In genomic region chr16:67760206-67760605, GRCh38 we compare ENCODE assay signal across 16 cellular contexts. TPM values are rescaled to one million over a fixed set of nuclear protein-coding genes. Genes with fewer than 3 reads are reported as not detected.
DNase-seq lines count a peak whose midpoint lies in the region; ATAC-seq, FAIRE-seq and TF ChIP-seq lines count a peak whose summit lies in the region.
"Had no signal": no experiment of that assay in that cellular context is flagged by ENCODE, and none has a peak within 500 bp of the region (broad histone marks: within the 10 kb centered on the region; RNA-seq: fewer than 3 reads in every experiment).

No MANE protein-coding gene starts in this region.

- no peak overlapping the region for H3K4me3 Mint-ChIP-seq in stimulated activated naive CD8-positive, alpha-beta T cell treated with anti-CD3 and anti-CD28 coated beads, Interleukin-15, Interleukin-2, amounts not matched to agents 100 ng/mL and 50 ng/mL, for 24 hours
- H3K4me3 Mint-ChIP-seq in T-cell = no peak overlapping the region

- FAIRE-seq in GM12892 (lab: Jason Lieb, UNC) = no peak
- FAIRE-seq: colon had no signal

- H3K36me3 Mint-ChIP-seq in stimulated activated naive CD8-positive, alpha-beta T cell treated with anti-CD3 and anti-CD28 coated beads, Interleukin-15, Interleukin-2, amounts not matched to agents 100 ng/mL and 50 ng/mL, for 24 hours (ENCODE audit: low read depth) = peaks cover 13% of the 10 kb centered on the region
- peaks cover 21% of the 10 kb centered on the region for H3K36me3 Mint-ChIP-seq in T-cell

- CTCF ChIA-PET in T-cell (lab: Charles Lee) = interaction anchor here in 1 of 2 donors (0.6 kb wide), 1 partner anchor 288 kb away, joined by 5 read pairs; no protein-coding TSS in a partner anchor

- DNase-seq in stimulated activated naive CD8-positive, alpha-beta T cell treated with anti-CD3 and anti-CD28 coated beads, Interleukin-15, Interleukin-2, amounts not matched to agents 100 U/mL and 50 U/mL, for 24 hours = no peak
- DNase-seq in T-cell (peak in 1 of 34 experiments; percentile 2), left lobe of liver (ENCODE audit: low spot score) (peak; percentile 89), activated gamma-delta T cell treated with Interleukin-2 at 50 U/mL for 16 hours (no peak), HT-29 (ENCODE audit: low spot score) (no peak), GM12892 (ENCODE audit: insufficient read length) (no peak)
- DNase-seq: activated CD8-positive, alpha-beta memory T cell treated with anti-CD3 and anti-CD28 coated beads for 24 hours; GDM1; HCEC 1CT; NCI-H1436 treated with DMSO at 0.1 percent for 48 hours; NCI-H345; stimulated activated naive CD4-positive, alpha-beta T cell treated with Interleukin-2 at 50 U/mL for 16 hours had no signal

- H3K27ac Mint-ChIP-seq in stimulated activated naive CD8-positive, alpha-beta T cell treated with anti-CD3 and anti-CD28 coated beads, Interleukin-15, Interleukin-2, amounts not matched to agents 100 ng/mL and 50 ng/mL, for 24 hours = peak overlapping the region; percentile 31
- H3K27ac Mint-ChIP-seq in T-cell = peak overlapping the region; percentile 46 to 79

- H3K4me1 Mint-ChIP-seq in stimulated activated naive CD8-positive, alpha-beta T cell treated with anti-CD3 and anti-CD28 coated beads, Interleukin-15, Interleukin-2, amounts not matched to agents 100 ng/mL and 50 ng/mL, for 24 hours (ENCODE audit: low read depth) = peaks cover 10% of the 10 kb centered on the region
- peaks cover 18 to 24% (median 23%) of the 10 kb centered on the region in 3 donors for H3K4me1 Mint-ChIP-seq in T-cell

- H3K9me3 Mint-ChIP-seq in stimulated activated naive CD8-positive, alpha-beta T cell treated with anti-CD3 and anti-CD28 coated beads, Interleukin-15, Interleukin-2, amounts not matched to agents 100 ng/mL and 50 ng/mL, for 24 hours = no peaks in the 10 kb centered on the region
- H3K9me3 Mint-ChIP-seq in T-cell = no peaks in the 10 kb centered on the region

- no peak for TF ChIP-seq POLR2A in GM12892 (IDR thresholded peaks at IDR 0.05; ENCODE audit: low read depth, low read length)

- POLR2A ChIA-PET in T-cell (lab: Charles Lee) = no interaction called here

- ATAC-seq in stimulated activated naive CD8-positive, alpha-beta T cell treated with anti-CD3 and anti-CD28 coated beads, Interleukin-15, Interleukin-2, amounts not matched to agents 100 U/mL and 50 U/mL, for 24 hours = no peak
- peak in 2 of 4 experiments; percentile 23 to 27 for ATAC-seq in T-cell (replicated peaks in 1 of 4)
- ATAC-seq in left lobe of liver = peak; percentile 88
- ATAC-seq in GM21447 (IDR thresholded peaks at IDR 0.05; ENCODE audit: unreplicated experiment) = no peak

- no peaks in the 10 kb centered on the region for H3K27me3 Mint-ChIP-seq in stimulated activated naive CD8-positive, alpha-beta T cell treated with anti-CD3 and anti-CD28 coated beads, Interleukin-15, Interleukin-2, amounts not matched to agents 100 ng/mL and 50 ng/mL, for 24 hours
- no peaks in the 10 kb centered on the region for H3K27me3 Mint-ChIP-seq in T-cell

RNA-seq across cellular contexts. Expression of gene GFOD2, which starts 41.1 kb away (rescaled TPM):
- total RNA-seq in T-cell (10 to 100 TPM in 4 of 5 donors, 1 to 10 TPM in 1; 8.5 to 23.2 (median 16.7) TPM), left lobe of liver (33.8 TPM)
- 16.8 and 19.7 TPM in 2 replicates for total RNA-seq in HT-29 (2014; rRNA removed; shearing (Covaris generic))
- 7.1 TPM for polyA plus RNA-seq in GM12892 (2012; ENCODE audit: missing spikeins)

RNA-seq across cellular contexts. Expression of gene RANBP10, which starts 46.2 kb away (rescaled TPM):
- 10 to 100 TPM; 21.9 to 29.3 (median 24.5) TPM for total RNA-seq in T-cell
- total RNA-seq in left lobe of liver = 35.6 TPM
- 6.7 and 8.3 TPM in 2 replicates for total RNA-seq in HT-29 (2014; rRNA removed; shearing (Covaris generic))
- polyA plus RNA-seq in GM12892 (2012; ENCODE audit: missing spikeins) = 6.2 TPM

RNA-seq across cellular contexts. Expression of gene TSNAXIP1, which starts 46.5 kb away (rescaled TPM):
- total RNA-seq in T-cell = under 1 TPM; 0.30 to 0.45 (median 0.37) TPM
- total RNA-seq in left lobe of liver = 2.1 TPM
- total RNA-seq in HT-29 (2014; rRNA removed; shearing (Covaris generic)) = 1.1 TPM in 1 of 2 replicates, not detected in the other
- polyA plus RNA-seq in GM12892 (2012; ENCODE audit: missing spikeins) = 0.38 TPM
- total RNA-seq: vagina had no signal
